Comparison of ENCODE assay signal across 8 cellular contexts in the genomic region with DNA sequence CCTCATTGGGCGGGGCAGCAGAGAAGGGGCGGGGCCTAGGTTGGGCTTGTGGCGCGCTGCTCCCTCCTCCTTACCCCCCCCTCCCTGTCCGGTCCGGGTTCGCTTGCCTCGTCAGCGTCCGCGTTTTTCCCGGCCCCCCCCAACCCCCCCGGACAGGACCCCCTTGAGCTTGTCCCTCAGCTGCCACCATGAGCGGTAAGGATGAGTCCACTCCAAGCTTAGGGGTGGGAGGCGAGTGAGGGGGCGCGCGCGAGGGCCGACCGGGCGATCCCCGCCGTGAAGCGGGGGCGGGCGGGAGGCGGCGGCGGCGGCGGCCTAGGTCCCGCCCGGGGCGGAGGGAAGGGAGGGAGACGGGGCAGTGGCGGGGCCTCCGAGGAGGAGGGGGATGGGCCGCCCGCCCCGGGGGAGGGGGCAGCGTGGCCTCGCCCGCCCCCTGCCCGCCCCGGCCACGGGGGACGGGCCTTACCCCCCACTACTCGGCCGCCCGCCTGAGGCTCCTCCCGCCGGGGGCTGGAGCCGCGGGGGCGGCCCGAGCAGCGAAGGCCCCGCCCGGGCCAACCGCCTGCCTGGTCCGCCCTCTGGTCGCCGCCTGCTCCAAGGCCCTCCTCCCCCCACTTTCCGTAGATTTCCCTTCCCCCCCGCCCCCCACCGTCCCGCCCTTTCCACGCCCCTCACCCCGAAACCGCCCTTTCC. TPM values are rescaled to one million over a fixed set of nuclear protein-coding genes. Genes with fewer than 3 reads are reported as not detected.
DNase-seq lines count a peak whose midpoint lies in the region; ATAC-seq and TF ChIP-seq lines count a peak whose summit lies in the region.

SP1 (plus strand) TSS at position 73 of the 693 bp plus-strand sequence; CDS start at position 189, 116 bp downstream.

- no peaks in the 10 kb centered on the region for H3K27me3 ChIP-seq in testis

- DNase-seq in G401 (ENCODE audit: low spot score) (peak; percentile 76), HFF-Myc (ENCODE audit: extremely low read depth, low read depth) (no peak), NB4 (ENCODE audit: low read depth) (peak; percentile 97), globus pallidus (ENCODE audit: low spot score) (peak; percentile 92), omental fat pad (ENCODE audit: low spot score) (peak; percentile 94), testis (peak; percentile 93)
- DNase-seq in activated naive CD4-positive, alpha-beta T cell treated with anti-CD3 and anti-CD28 coated beads, Interleukin-2, amount 50 U/mL, for 16 hours: peak; percentile 98

- in situ Hi-C loops in G401 (cut with HindIII; ENCODE audit: low sequenced_read_pairs): no loop called here

- no peak for TF ChIP-seq POLR2A in NB4 (IDR thresholded peaks at IDR 0.05; ENCODE audit: extremely low read depth, insufficient read length)
- no peak for TF ChIP-seq POLR2A in testis (IDR thresholded peaks at IDR 0.05)

- peaks cover 44% of the 10 kb centered on the region for H3K4me1 ChIP-seq in testis

- H3K36me3 ChIP-seq in testis (ENCODE audit: low read depth, missing control alignments): no peaks in the 10 kb centered on the region

- peak; percentile 46 for ATAC-seq in SK-N-SH treated with all-trans-retinoic acid at 6 μM for 48 hours
- peak; percentile 78 for ATAC-seq in omental fat pad (ENCODE audit: low FRiP score)

- intact Hi-C loops in testis (cut with DNase I; ENCODE audit: low total_unique reads): no loop called here

- 1 to 4% methylated on average over 15 to 67 of the region's 71 CpGs for WGBS in testis, 2 donors

- H3K4me3 ChIP-seq in HFF-Myc (replicated peaks; ENCODE audit: low read depth, low read length) (peak within 1 kb of the TSS; percentile 53), NB4 (ENCODE audit: low read depth, low read length) (peak within 1 kb of the TSS; percentile 75), testis (peak within 1 kb of the TSS; percentile 67 to 83)

- H3K9me3 ChIP-seq in testis: no peaks in the 10 kb centered on the region

- no peak for TF ChIP-seq CTCF in HFF-Myc (IDR thresholded peaks at IDR 0.05; ENCODE audit: low read depth, low read length, missing control alignments)
- TF ChIP-seq CTCF in NB4 (IDR thresholded peaks at IDR 0.05; ENCODE audit: low read depth, low read length): no peak
- no peak for TF ChIP-seq CTCF in omental fat pad (IDR thresholded peaks at IDR 0.05)
- no peak for TF ChIP-seq CTCF in testis (IDR thresholded peaks at IDR 0.05)

- H3K27ac ChIP-seq in testis: peak within 1 kb of the TSS; percentile 97 to 100

TF ChIP-seq in SK-N-SH treated with all-trans-retinoic acid at 6 μM for 48 hours, 23 proteins besides CTCF, POLR2A, EP300 and RAD21:
- TF ChIP-seq, protein P1, sequence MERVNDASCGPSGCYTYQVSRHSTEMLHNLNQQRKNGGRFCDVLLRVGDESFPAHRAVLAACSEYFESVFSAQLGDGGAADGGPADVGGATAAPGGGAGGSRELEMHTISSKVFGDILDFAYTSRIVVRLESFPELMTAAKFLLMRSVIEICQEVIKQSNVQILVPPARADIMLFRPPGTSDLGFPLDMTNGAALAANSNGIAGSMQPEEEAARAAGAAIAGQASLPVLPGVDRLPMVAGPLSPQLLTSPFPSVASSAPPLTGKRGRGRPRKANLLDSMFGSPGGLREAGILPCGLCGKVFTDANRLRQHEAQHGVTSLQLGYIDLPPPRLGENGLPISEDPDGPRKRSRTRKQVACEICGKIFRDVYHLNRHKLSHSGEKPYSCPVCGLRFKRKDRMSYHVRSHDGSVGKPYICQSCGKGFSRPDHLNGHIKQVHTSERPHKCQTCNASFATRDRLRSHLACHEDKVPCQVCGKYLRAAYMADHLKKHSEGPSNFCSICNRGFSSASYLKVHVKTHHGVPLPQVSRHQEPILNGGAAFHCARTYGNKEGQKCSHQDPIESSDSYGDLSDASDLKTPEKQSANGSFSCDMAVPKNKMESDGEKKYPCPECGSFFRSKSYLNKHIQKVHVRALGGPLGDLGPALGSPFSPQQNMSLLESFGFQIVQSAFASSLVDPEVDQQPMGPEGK (CRISPR knock-in tag; IDR thresholded peaks at IDR 0.05; ENCODE audit: borderline replicate concordance): peak; percentile 76; the same call in 1 of the 2 replicates
- no peak for TF ChIP-seq RARB (CRISPR knock-in tag; IDR thresholded peaks at IDR 0.05)
- TF ChIP-seq CREB5 (CRISPR knock-in tag; IDR thresholded peaks at IDR 0.05; ENCODE audit: low read depth): no peak

RNA-seq across cellular contexts. Expression of gene SP1, which starts in this region (rescaled TPM):
- 26.6 and 40.0 TPM in 2 replicates for total RNA-seq in G401 (2014; rRNA removed; shearing (Covaris generic))
- total RNA-seq in omental fat pad: 10 to 100 TPM; 53.1 to 73.8 (median 62.2) TPM
- total RNA-seq in testis: 10 to 100 TPM; 75.4 to 86.0 TPM
- polyA plus RNA-seq in testis (ENCODE audit: insufficient read depth, low read depth, low replicate concordance): 58.6 TPM
